In the genomic region with DNA sequence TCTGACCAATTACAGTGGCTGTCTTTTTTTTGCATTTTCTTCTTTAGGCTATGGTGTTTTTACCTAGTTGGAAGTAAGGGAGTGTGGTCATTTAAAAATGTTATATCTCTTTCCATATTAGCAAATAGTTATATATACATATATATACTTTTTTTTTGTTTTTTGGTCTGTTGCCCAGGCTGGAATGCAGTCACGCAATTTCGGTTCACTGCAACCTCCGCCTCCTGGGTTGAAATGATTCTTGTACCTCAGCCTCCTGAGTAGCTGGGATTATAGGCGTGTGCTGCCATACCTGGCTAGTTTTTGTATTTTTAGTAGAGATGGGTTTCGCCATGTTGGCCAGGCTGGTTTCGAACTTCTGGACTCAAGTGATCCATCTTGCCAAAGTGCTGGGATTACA, we compare ENCODE assay signal across 16 cellular contexts. TPM values are rescaled to one million over a fixed set of nuclear protein-coding genes. Genes with fewer than 3 reads are reported as not detected.
A peak's percentile ranks its signal among the peaks of the same experiment; 100 is the strongest.
DNase-seq lines count a peak whose midpoint lies in the region; ATAC-seq and TF ChIP-seq lines count a peak whose summit lies in the region.
"Had no signal": no experiment of that assay in that cellular context is flagged by ENCODE, and none has a peak within 500 bp of the region (broad histone marks: within the 10 kb centered on the region; RNA-seq: fewer than 3 reads in every experiment).

No MANE protein-coding gene starts in this region.

- WGBS in mammary epithelial cell (ENCODE audit: low coverage, missing lambda C conversion rate), result 95% methylated on average over 6 of the region's 6 CpGs
- WGBS in hepatocyte (ENCODE audit: low lambda C conversion rate, missing lambda C conversion rate), result 97% methylated on average over 6 of the region's 6 CpGs

- in situ Hi-C loops in mammary epithelial cell (cut with MboI; ENCODE audit: low sequenced_read_pairs in 2 of 2), result no loop called here
- in situ Hi-C loops in gastrocnemius medialis (cut with MboI; ENCODE audit: low sequenced_read_pairs in 4 of 4), result no loop called here

- H3K4me2 ChIP-seq in PC-3 (ENCODE audit: low read length) (peak overlapping the region; percentile 35; the same call in 1 of the 2 replicates), mammary epithelial cell (ENCODE audit: insufficient read depth, low read depth, low read length) (peak overlapping the region; percentile 52), hepatocyte (no peak overlapping the region)

- H3K27ac Mint-ChIP-seq in MCF 10A (ENCODE audit: low read depth, unreplicated experiment), result peak overlapping the region; percentile 77
- H3K27ac Mint-ChIP-seq: CD4-positive, alpha-beta T cell; H9 had no signal

- H3K27me3 ChIP-seq in breast epithelium (no peaks in the 10 kb centered on the region), PC-3 (ENCODE audit: low read length) (no peaks in the 10 kb centered on the region), mammary epithelial cell (ENCODE audit: insufficient read depth, low read length) (no peaks in the 10 kb centered on the region), gastrocnemius medialis (no peaks in the 10 kb centered on the region), hepatocyte (no peaks in the 10 kb centered on the region)
- H3K27me3 ChIP-seq: BLaER1 treated with 17β-estradiol and CSF1 and Interleukin-3, amounts not matched to agents 10 nM and 100 nM had no signal

- H3F3A ChIP-seq in PC-3 (ENCODE audit: low read length, unreplicated experiment), result peaks cover 9% of the 10 kb centered on the region

- no peaks in the 10 kb centered on the region for H3K9me3 Mint-ChIP-seq in MCF 10A (ENCODE audit: unreplicated experiment)
- H3K9me3 Mint-ChIP-seq: CD4-positive, alpha-beta T cell; H9 had no signal

- H3K36me3 ChIP-seq in breast epithelium (no peaks in the 10 kb centered on the region), PC-3 (ENCODE audit: low read depth, low read length) (peaks cover 13% of the 10 kb centered on the region), mammary epithelial cell (ENCODE audit: insufficient read depth, low read length) (no peaks in the 10 kb centered on the region), gastrocnemius medialis (no peaks in the 10 kb centered on the region), hepatocyte (replicated peaks; ENCODE audit: insufficient read depth, low read depth) (no peaks in the 10 kb centered on the region)

- DNase-seq in MCF 10A (ENCODE audit: unreplicated experiment) (no peak), breast epithelium (ENCODE audit: low spot score in 2 of 2) (no peak), PC-3 (no peak), mammary epithelial cell (no peak), gastrocnemius medialis (no peak), hepatocyte (ENCODE audit: low spot score) (no peak), DMS53 treated with DMSO at 0.1 percent for 48 hours (lab: John Stamatoyannopoulos, UW; ENCODE audit: unreplicated experiment) (no peak)
- DNase-seq: 8988T; ACHN; CD4-positive, alpha-beta T cell; DMS79 treated with DMSO at 0.1 percent for 48 hours; EL; GOT3; H9 had no signal

- H3K9me3 ChIP-seq in breast epithelium (no peaks in the 10 kb centered on the region), PC-3 (ENCODE audit: low read length) (no peaks in the 10 kb centered on the region), mammary epithelial cell (replicated peaks; ENCODE audit: insufficient read depth, low read length) (no peaks in the 10 kb centered on the region), gastrocnemius medialis (no peaks in the 10 kb centered on the region), hepatocyte (ENCODE audit: low read depth) (no peaks in the 10 kb centered on the region)

- peaks cover 42% of the 10 kb centered on the region for H3K4me1 Mint-ChIP-seq in MCF 10A (ENCODE audit: insufficient read depth, unreplicated experiment)

- POLR2A ChIA-PET in MCF 10A (lab: Yijun Ruan, JAX), result interaction anchor here (0.6 to 7.2 kb wide), 10 partner anchors 8 to 116 kb away, joined by 3 to 99 read pairs (median 8); a partner anchor contains a TSS
- POLR2A ChIA-PET in PC-3 (lab: Charles Lee; ENCODE audit: unreplicated experiment), result no interaction called here

- peaks cover 77% of the 10 kb centered on the region for H4K20me1 ChIP-seq in PC-3 (ENCODE audit: low read length)
- H4K20me1 ChIP-seq in mammary epithelial cell (ENCODE audit: insufficient read depth, low read length), result peaks cover 9% of the 10 kb centered on the region
- H4K20me1 ChIP-seq in hepatocyte (ENCODE audit: insufficient read depth, poor library complexity, severe bottlenecking), result peaks cover 100% of the 10 kb centered on the region

- no peaks in the 10 kb centered on the region for H3K27me3 Mint-ChIP-seq in MCF 10A (ENCODE audit: insufficient read depth, unreplicated experiment)
- H3K27me3 Mint-ChIP-seq: CD4-positive, alpha-beta T cell had no signal

- dilution Hi-C loops in mammary epithelial cell (cut with HindIII; ENCODE audit: low sequenced_read_pairs), result no loop called here

- TF ChIP-seq POLR2A in breast epithelium (IDR thresholded peaks at IDR 0.05), result no peak
- no peak for TF ChIP-seq POLR2A in gastrocnemius medialis (IDR thresholded peaks at IDR 0.05)

- peak overlapping the region in 1 of 2 donors; percentile 59 for H3K27ac ChIP-seq in breast epithelium
- H3K27ac ChIP-seq in PC-3 (ENCODE audit: low read length), result no peak overlapping the region
- peak overlapping the region; percentile 84 for H3K27ac ChIP-seq in mammary epithelial cell (ENCODE audit: insufficient read depth, low read depth, low read length)
- peak overlapping the region; percentile 53 to 77 (median 68) for H3K27ac ChIP-seq in gastrocnemius medialis
- no peak overlapping the region for H3K27ac ChIP-seq in hepatocyte
- H3K27ac ChIP-seq: BLaER1 treated with 17β-estradiol and CSF1 and Interleukin-3, amounts not matched to agents 10 nM and 100 nM had no signal

- H3K9me2 ChIP-seq in PC-3 (replicated peaks; ENCODE audit: low read length), result no peaks in the 10 kb centered on the region
- no peaks in the 10 kb centered on the region for H3K9me2 ChIP-seq in hepatocyte (replicated peaks; ENCODE audit: insufficient read depth)

- no peak overlapping the region for H2AFZ ChIP-seq in PC-3 (ENCODE audit: low read length)
- no peak overlapping the region for H2AFZ ChIP-seq in mammary epithelial cell (ENCODE audit: low read depth, low read length)
- H2AFZ ChIP-seq in hepatocyte, result no peak overlapping the region

- BruUV-seq in MCF 10A (replicated peaks; lab: Mats Ljungman, UMichigan) (no TSS peak), PC-3 (replicated peaks; lab: Mats Ljungman, UMichigan) (no TSS peak), mammary epithelial cell (replicated peaks; lab: Mats Ljungman, UMichigan) (no TSS peak)

- H3K9ac ChIP-seq in PC-3 (ENCODE audit: low read length) (no peak overlapping the region), mammary epithelial cell (ENCODE audit: insufficient read depth, low read length) (no peak overlapping the region)

- H3K4me3 Mint-ChIP-seq in MCF 10A (ENCODE audit: unreplicated experiment), result no peak overlapping the region
- H3K4me3 Mint-ChIP-seq: CD4-positive, alpha-beta T cell; H9 had no signal

- peaks cover 0 to 4% of the 10 kb centered on the region in 2 donors for H3K4me1 ChIP-seq in breast epithelium
- H3K4me1 ChIP-seq in PC-3 (ENCODE audit: insufficient read depth, low read length), result peaks cover 13% of the 10 kb centered on the region
- peaks cover 19% of the 10 kb centered on the region for H3K4me1 ChIP-seq in mammary epithelial cell (ENCODE audit: insufficient read depth, low read length)
- peaks cover 72 to 90% of the 10 kb centered on the region in 2 donors for H3K4me1 ChIP-seq in gastrocnemius medialis
- peaks cover 6% of the 10 kb centered on the region for H3K4me1 ChIP-seq in hepatocyte (ENCODE audit: insufficient read depth)

- CTCF ChIA-PET in MCF 10A (lab: Yijun Ruan, JAX), result interaction anchor here (0.6 to 1.5 kb wide), 5 partner anchors 8 to 317 kb away, joined by 3 to 5 read pairs (median 4); no protein-coding TSS in a partner anchor
- CTCF ChIA-PET in PC-3 (lab: Charles Lee), result no interaction called here
- CTCF ChIA-PET in mammary epithelial cell (lab: Charles Lee; ENCODE audit: low non-redundant PET), result no interaction called here

- intact Hi-C loops in MCF 10A (cut with micrococcal nuclease) (no loop called here), breast epithelium (cut with DNase I; ENCODE audit: low total_unique reads) (no loop called here), PC-3 (cut with micrococcal nuclease) (loop anchor here (2.0 kb wide), 1 partner anchor 81 kb away; no protein-coding TSS in a partner anchor), mammary epithelial cell (cut with micrococcal nuclease) (no loop called here), gastrocnemius medialis (cut with DNase I; ENCODE audit: low total_unique reads) (no loop called here)

- peaks cover 13% of the 10 kb centered on the region for H3K36me3 Mint-ChIP-seq in MCF 10A (ENCODE audit: insufficient read depth, unreplicated experiment)

- TF ChIP-seq CTCF in MCF 10A (IDR thresholded peaks at IDR 0.05; ENCODE audit: unreplicated experiment) (no peak), breast epithelium (IDR thresholded peaks at IDR 0.05) (no peak), PC-3 (conservative IDR thresholded peaks at IDR 0.05; ENCODE audit: low read depth, low read length) (no peak), mammary epithelial cell (conservative IDR thresholded peaks at IDR 0.05 in 1 of 2, IDR thresholded peaks at IDR 0.05 in 1 of 2; ENCODE audit: extremely low read depth in 1 of 2, insufficient read depth in 1 of 2, low read depth in 1 of 2, low read length in 2 of 2) (no peak), gastrocnemius medialis (IDR thresholded peaks at IDR 0.05 in 4 of 5, conservative IDR thresholded peaks at IDR 0.05 in 1 of 5) (no peak), hepatocyte (IDR thresholded peaks at IDR 0.05; ENCODE audit: poor library complexity) (no peak)

- H3K4me3 ChIP-seq in breast epithelium, result no peak overlapping the region
- no peak overlapping the region for H3K4me3 ChIP-seq in PC-3 (ENCODE audit: low read length)
- H3K4me3 ChIP-seq in mammary epithelial cell (replicated peaks in 1 of 3; ENCODE audit: insufficient read depth in 1 of 3, low read depth in 2 of 3, low read length in 3 of 3), result no peak overlapping the region
- no peak overlapping the region for H3K4me3 ChIP-seq in gastrocnemius medialis
- no peak overlapping the region for H3K4me3 ChIP-seq in hepatocyte
- H3K4me3 ChIP-seq: BLaER1 treated with 17β-estradiol and CSF1 and Interleukin-3, amounts not matched to agents 10 nM and 100 nM had no signal

- ATAC-seq in PC-3 (no peak), gastrocnemius medialis (no peak), HG03045 (IDR thresholded peaks at IDR 0.05; ENCODE audit: unreplicated experiment) (no peak)

- H3K79me2 ChIP-seq in PC-3 (ENCODE audit: low read length) (peaks cover 100% of the 10 kb centered on the region), mammary epithelial cell (ENCODE audit: insufficient read depth, low read length) (peaks cover 99% of the 10 kb centered on the region), hepatocyte (peaks cover 100% of the 10 kb centered on the region)

RNA-seq across cellular contexts. Expression of a gene that starts 12.3 kb away (rescaled TPM):
- total RNA-seq in MCF 10A (2022), result 118 and 131 TPM in 2 replicates
- total RNA-seq in breast epithelium, result 100 to 1,000 TPM in 2 of 3 donors, 10 to 100 TPM in 1; 90.8 to 123 (median 121) TPM
- total RNA-seq in PC-3 (2014; rRNA removed), result 140 TPM in 2 replicates
- 100 to 1,000 TPM in 1 of 2 donors, 10 to 100 TPM in 1; 91.0 to 110 TPM for total RNA-seq in mammary epithelial cell
- polyA plus RNA-seq in mammary epithelial cell, result 95.3 TPM
- polyA minus RNA-seq in mammary epithelial cell, result 123 TPM
- total RNA-seq in gastrocnemius medialis, result 100 to 1,000 TPM; 139 to 173 (median 146) TPM
- total RNA-seq in hepatocyte, result 91.1 and 105 TPM in 2 replicates
- 70.9 and 89.6 TPM in 2 replicates for polyA plus RNA-seq in hepatocyte

RNA-seq across cellular contexts. Expression of a gene that starts 58.1 kb away (rescaled TPM):
- total RNA-seq in MCF 10A (2022) (17.6 and 24.9 TPM in 2 replicates), breast epithelium (1 to 10 TPM; 8.2 to 9.4 (median 9.2) TPM), PC-3 (2014; rRNA removed) (35.7 and 38.4 TPM in 2 replicates), mammary epithelial cell (10 to 100 TPM in 1 of 2 donors, 1 to 10 TPM in 1; 2.5 to 17.3 TPM), gastrocnemius medialis (10 to 100 TPM in 3 of 4 donors, 1 to 10 TPM in 1; 7.8 to 46.7 (median 35.6) TPM), hepatocyte (15.5 and 20.8 TPM in 2 replicates)
- polyA plus RNA-seq in mammary epithelial cell (28.8 TPM), hepatocyte (16.7 and 24.1 TPM in 2 replicates)
- 37.3 TPM for polyA minus RNA-seq in mammary epithelial cell

Comparison
In these comparisons a context has a peak if more than half of its experiments do, and no peak if none do; other contexts are left out.
1. H3K27ac ChIP-seq: peak in mammary epithelial cell (single experiment) and gastrocnemius medialis (4 of 4); none in PC-3 (single experiment) and hepatocyte (single experiment).